ENCODE assay signal across 19 cellular contexts in the genomic region with DNA sequence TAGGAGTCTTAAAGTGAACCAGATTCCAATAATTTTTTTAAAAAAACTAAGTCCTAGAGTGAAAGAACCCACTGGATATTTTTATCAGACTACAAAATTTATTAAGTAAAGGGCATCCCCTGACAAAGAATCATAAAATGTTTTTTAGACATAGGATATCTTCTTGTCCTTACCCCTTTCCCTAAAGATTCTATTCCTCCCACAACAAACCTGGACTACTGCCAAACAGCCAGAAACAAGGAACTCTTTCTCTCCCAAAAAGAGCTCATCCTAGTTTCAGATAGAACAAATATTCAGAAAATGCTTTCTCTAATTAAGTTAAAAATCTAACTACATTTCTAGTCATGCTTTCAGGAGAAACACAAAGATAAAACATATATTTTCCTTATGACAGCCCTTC.
"Had no signal": no experiment of that assay in that cellular context is flagged by ENCODE, and none has a peak within 500 bp of the region (broad histone marks: within the 10 kb centered on the region; RNA-seq: fewer than 3 reads in every experiment).

No MANE protein-coding gene starts in this region.

- H3K36me3 Mint-ChIP-seq: naive thymus-derived CD4-positive, alpha-beta T cell; stimulated activated effector memory CD8-positive, alpha-beta T cell treated with anti-CD3 and anti-CD28 coated beads, Interleukin-12 subunit alpha, Interleukin-12 subunit beta, amount 100 ng/mL, for 72 hours had no signal

- H3K4me1 Mint-ChIP-seq: naive thymus-derived CD4-positive, alpha-beta T cell; nephron progenitor cell; stimulated activated effector memory CD8-positive, alpha-beta T cell treated with anti-CD3 and anti-CD28 coated beads, Interleukin-12 subunit alpha, Interleukin-12 subunit beta, amount 100 ng/mL, for 72 hours had no signal

- ATAC-seq: naive thymus-derived CD4-positive, alpha-beta T cell; psoas muscle; right cardiac atrium; stimulated activated effector memory CD8-positive, alpha-beta T cell treated with anti-CD3 and anti-CD28 coated beads, Interleukin-12 subunit alpha, Interleukin-12 subunit beta, amount 100 ng/mL, for 72 hours; stimulated activated naive CD8-positive, alpha-beta T cell treated with anti-CD3 and anti-CD28 coated beads, Interleukin-15, Interleukin-2, amounts not matched to agents 100 U/mL and 50 U/mL, for 24 hours had no signal

- DNase-seq: dermis blood vessel endothelial cell; effector memory CD4-positive, alpha-beta T cell; erythroblast; esophagus squamous epithelium; head of caudate nucleus; mesenchymal stem cell; midbrain; naive thymus-derived CD4-positive, alpha-beta T cell; nephron progenitor cell; nucleus accumbens; posterior cingulate gyrus; psoas muscle; right cardiac atrium; sigmoid colon; stimulated activated CD4-positive, alpha-beta T cell treated with anti-CD3 and anti-CD28 coated beads, Interleukin-2, amount 100 ng/mL, for 24 hours; stimulated activated CD4-positive, alpha-beta T cell treated with anti-CD3 and anti-CD28 coated beads, Interleukin-4, amount 100 ng/mL, for 24 hours; stimulated activated naive CD8-positive, alpha-beta T cell treated with anti-CD3 and anti-CD28 coated beads, Interleukin-15, Interleukin-2, amounts not matched to agents 100 U/mL and 50 U/mL, for 24 hours; upper lobe of left lung had no signal

- H3K27ac Mint-ChIP-seq: naive thymus-derived CD4-positive, alpha-beta T cell; nephron progenitor cell; stimulated activated effector memory CD8-positive, alpha-beta T cell treated with anti-CD3 and anti-CD28 coated beads, Interleukin-12 subunit alpha, Interleukin-12 subunit beta, amount 100 ng/mL, for 72 hours had no signal

- H3K4me3 Mint-ChIP-seq: naive thymus-derived CD4-positive, alpha-beta T cell; nephron progenitor cell; stimulated activated effector memory CD8-positive, alpha-beta T cell treated with anti-CD3 and anti-CD28 coated beads, Interleukin-12 subunit alpha, Interleukin-12 subunit beta, amount 100 ng/mL, for 72 hours had no signal
